10 cellular contexts compared by ENCODE assay signal in the genomic region with DNA sequence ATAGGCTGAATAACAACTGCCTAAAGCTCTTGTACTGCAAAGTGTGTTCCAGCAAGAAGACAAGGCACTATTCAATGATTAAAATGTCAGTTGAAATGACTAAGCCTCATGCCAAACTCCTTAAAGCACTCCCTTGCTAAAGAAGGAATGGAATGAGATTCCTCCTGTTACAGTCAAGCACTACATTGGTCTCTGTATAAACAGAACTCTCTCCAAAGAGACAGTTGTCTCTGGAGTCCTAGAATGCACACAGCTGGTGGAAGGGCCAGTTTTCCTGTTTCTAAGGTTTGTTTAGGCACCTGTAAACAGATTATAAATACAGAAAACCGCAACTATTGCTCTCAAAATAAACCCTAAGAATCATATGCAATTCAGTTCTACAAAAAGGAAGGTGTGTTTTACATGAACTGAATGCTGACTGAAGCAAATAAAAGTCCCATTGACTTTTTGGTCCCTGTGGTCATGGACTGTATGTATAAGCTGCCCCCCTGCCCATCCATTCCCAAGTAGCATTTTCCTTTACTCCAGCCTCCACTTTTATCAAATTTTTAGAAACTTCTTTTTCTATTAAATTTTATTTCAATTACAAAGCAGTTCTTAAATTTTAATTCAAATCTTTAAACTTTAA. TPM values are rescaled to one million over a fixed set of nuclear protein-coding genes. Genes with fewer than 3 reads are reported as not detected.
A peak's percentile ranks its signal among the peaks of the same experiment; 100 is the strongest.
DNase-seq lines count a peak whose midpoint lies in the region; ATAC-seq and TF ChIP-seq lines count a peak whose summit lies in the region.
"Had no signal": no experiment of that assay in that cellular context is flagged by ENCODE, and none has a peak within 500 bp of the region (broad histone marks: within the 10 kb centered on the region; RNA-seq: fewer than 3 reads in every experiment).

No MANE protein-coding gene starts in this region.

- no peak overlapping the region for H3K9ac ChIP-seq in SK-N-SH

- TF ChIP-seq CTCF in SK-N-SH (IDR thresholded peaks at IDR 0.05): no peak
- no peak for TF ChIP-seq CTCF in gastroesophageal sphincter (IDR thresholded peaks at IDR 0.05)

- peak overlapping the region; percentile 41 for H3K4me2 ChIP-seq in SK-N-SH

- TF ChIP-seq POLR2A in gastroesophageal sphincter (IDR thresholded peaks at IDR 0.05): no peak

- POLR2A ChIA-PET in SK-N-SH (lab: Yijun Ruan, JAX): no interaction called here

- 5% methylated on average over 1 of the region's 1 CpG for WGBS in SK-N-SH (ENCODE audit: low lambda C conversion rate)
- WGBS in gastroesophageal sphincter (ENCODE audit: low coverage in 1 of 2), 2 donors: 0 to 27% methylated on average over 1 of the region's 1 CpG

- no peak for TF ChIP-seq RAD21 in SK-N-SH (IDR thresholded peaks at IDR 0.05; ENCODE audit: low read length)

- H3K9me3 ChIP-seq in SK-N-SH: no peaks in the 10 kb centered on the region
- no peaks in the 10 kb centered on the region for H3K9me3 ChIP-seq in gastroesophageal sphincter
- H3K9me3 ChIP-seq: gastrocnemius medialis had no signal

- peaks cover 19% of the 10 kb centered on the region for H3F3A ChIP-seq in SK-N-SH (replicated peaks; ENCODE audit: insufficient read depth)

- H3K27ac ChIP-seq in SK-N-SH (ENCODE audit: low read depth in 2 of 2, low read length in 1 of 2) (peak overlapping the region in 1 of 2 experiments; percentile 60; a peak in 3 of 4 replicates), gastroesophageal sphincter (peak overlapping the region; percentile 71 to 78 (median 76))
- H3K27ac ChIP-seq: gastrocnemius medialis had no signal

- no peaks in the 10 kb centered on the region for H3K27me3 ChIP-seq in SK-N-SH (ENCODE audit: insufficient read depth)
- no peaks in the 10 kb centered on the region for H3K27me3 ChIP-seq in gastroesophageal sphincter
- H3K27me3 ChIP-seq: gastrocnemius medialis had no signal

- H3K4me3 ChIP-seq in SK-N-SH (ENCODE audit: low read depth in 2 of 2, low read length in 1 of 2): 0 out of 4 replicates have a peak overlapping the region, but pooled peaks of 1 of the 2 experiments have one; percentile 9
- H3K4me3 ChIP-seq in gastroesophageal sphincter: no peak overlapping the region
- H3K4me3 ChIP-seq: gastrocnemius medialis had no signal

- H3K36me3 ChIP-seq in SK-N-SH (replicated peaks in 1 of 2; ENCODE audit: control insufficient read depth in 1 of 2, insufficient read depth in 2 of 2, low read length in 1 of 2) (no peaks in the 10 kb centered on the region), gastroesophageal sphincter (no peaks in the 10 kb centered on the region)
- H3K36me3 ChIP-seq: gastrocnemius medialis had no signal

- TF ChIP-seq EP300 in SK-N-SH (IDR thresholded peaks at IDR 0.05; ENCODE audit: borderline replicate concordance in 1 of 2, low read depth in 1 of 2, low read length in 1 of 2) (peak in 1 of 2 experiments; percentile 73; a peak in 1 of 4 replicates), gastroesophageal sphincter (IDR thresholded peaks at IDR 0.05) (no peak)

- DNase-seq in DMS53 treated with DMSO at 0.1 percent for 48 hours (lab: John Stamatoyannopoulos, UW; ENCODE audit: unreplicated experiment) (peak; percentile 2), SK-N-SH (no peak), renal cortical epithelial cell (ENCODE audit: low read depth) (peak; percentile 98)
- DNase-seq in activated effector memory CD4-positive, alpha-beta T cell treated with anti-CD3 and anti-CD28 coated beads, Interleukin-2, amount 50 U/mL, for 16 hours: no peak
- no peak for DNase-seq in stimulated activated CD4-positive, alpha-beta T cell treated with anti-CD3 and anti-CD28 coated beads, Interleukin-4, amount 100 ng/mL, for 4 hours
- DNase-seq: gastrocnemius medialis, KG1 had no signal

- ATAC-seq in gastroesophageal sphincter (peak; percentile 91), HG03025 (IDR thresholded peaks at IDR 0.05; ENCODE audit: low FRiP score, unreplicated experiment) (no peak), HG03439 (IDR thresholded peaks at IDR 0.05; ENCODE audit: unreplicated experiment) (no peak)

- CTCF ChIA-PET in SK-N-SH (lab: Yijun Ruan, JAX): no interaction called here

- H3K4me1 ChIP-seq in SK-N-SH (ENCODE audit: control insufficient read depth in 1 of 2, insufficient read depth in 2 of 2, low read depth in 1 of 2, low read length in 1 of 2) (peaks cover 0 to 32% of the 10 kb centered on the region in 2 experiments; a peak in 1 of 4 replicates), gastroesophageal sphincter (peaks cover 5 to 47% (median 10%) of the 10 kb centered on the region in 3 donors)
- H3K4me1 ChIP-seq: gastrocnemius medialis had no signal

- H3K79me2 ChIP-seq in SK-N-SH (ENCODE audit: insufficient read depth): peaks cover 67% of the 10 kb centered on the region

- no peaks in the 10 kb centered on the region for H3K9me2 ChIP-seq in SK-N-SH

- no peak overlapping the region for H2AFZ ChIP-seq in SK-N-SH (ENCODE audit: low read depth)

- no peaks in the 10 kb centered on the region for H4K20me1 ChIP-seq in SK-N-SH (ENCODE audit: insufficient read depth)

TF ChIP-seq in SK-N-SH, 30 proteins besides CTCF, POLR2A, EP300 and RAD21:
- TF ChIP-seq NFIC (IDR thresholded peaks at IDR 0.05; ENCODE audit: borderline replicate concordance): peak; percentile 32; the same call in 1 of the 2 replicates
- peak; percentile 58; the same call in 1 of the 2 replicates for TF ChIP-seq TCF12 (IDR thresholded peaks at IDR 0.05)
- no peak; the same call in 1 of the 2 replicates for TF ChIP-seq JUND (IDR thresholded peaks at IDR 0.05)
- TF ChIP-seq RCOR1 (IDR thresholded peaks at IDR 0.05; ENCODE audit: low read length): no peak
- no peak for TF ChIP-seq SIN3A (IDR thresholded peaks at IDR 0.05; ENCODE audit: borderline replicate concordance, low read depth, low read length)
- TF ChIP-seq, protein P1, sequence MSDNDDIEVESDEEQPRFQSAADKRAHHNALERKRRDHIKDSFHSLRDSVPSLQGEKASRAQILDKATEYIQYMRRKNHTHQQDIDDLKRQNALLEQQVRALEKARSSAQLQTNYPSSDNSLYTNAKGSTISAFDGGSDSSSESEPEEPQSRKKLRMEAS (IDR thresholded peaks at IDR 0.05; ENCODE audit: low read depth): 0 out of 2 replicates have a peak, but pooled peaks have one; percentile 12
- TF ChIP-seq, protein P2, sequence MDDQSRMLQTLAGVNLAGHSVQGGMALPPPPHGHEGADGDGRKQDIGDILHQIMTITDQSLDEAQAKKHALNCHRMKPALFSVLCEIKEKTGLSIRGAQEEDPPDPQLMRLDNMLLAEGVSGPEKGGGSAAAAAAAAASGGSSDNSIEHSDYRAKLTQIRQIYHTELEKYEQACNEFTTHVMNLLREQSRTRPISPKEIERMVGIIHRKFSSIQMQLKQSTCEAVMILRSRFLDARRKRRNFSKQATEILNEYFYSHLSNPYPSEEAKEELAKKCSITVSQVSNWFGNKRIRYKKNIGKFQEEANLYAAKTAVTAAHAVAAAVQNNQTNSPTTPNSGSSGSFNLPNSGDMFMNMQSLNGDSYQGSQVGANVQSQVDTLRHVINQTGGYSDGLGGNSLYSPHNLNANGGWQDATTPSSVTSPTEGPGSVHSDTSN (IDR thresholded peaks at IDR 0.05): peak; percentile 36
- TF ChIP-seq FOXM1 (IDR thresholded peaks at IDR 0.05; ENCODE audit: low read depth): peak; percentile 30; the same call in 1 of the 2 replicates
- TF ChIP-seq, protein P3, sequence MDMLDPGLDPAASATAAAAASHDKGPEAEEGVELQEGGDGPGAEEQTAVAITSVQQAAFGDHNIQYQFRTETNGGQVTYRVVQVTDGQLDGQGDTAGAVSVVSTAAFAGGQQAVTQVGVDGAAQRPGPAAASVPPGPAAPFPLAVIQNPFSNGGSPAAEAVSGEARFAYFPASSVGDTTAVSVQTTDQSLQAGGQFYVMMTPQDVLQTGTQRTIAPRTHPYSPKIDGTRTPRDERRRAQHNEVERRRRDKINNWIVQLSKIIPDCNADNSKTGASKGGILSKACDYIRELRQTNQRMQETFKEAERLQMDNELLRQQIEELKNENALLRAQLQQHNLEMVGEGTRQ (IDR thresholded peaks at IDR 0.05; ENCODE audit: borderline replicate concordance, low read depth, low read length): no peak
- TF ChIP-seq, protein P4, sequence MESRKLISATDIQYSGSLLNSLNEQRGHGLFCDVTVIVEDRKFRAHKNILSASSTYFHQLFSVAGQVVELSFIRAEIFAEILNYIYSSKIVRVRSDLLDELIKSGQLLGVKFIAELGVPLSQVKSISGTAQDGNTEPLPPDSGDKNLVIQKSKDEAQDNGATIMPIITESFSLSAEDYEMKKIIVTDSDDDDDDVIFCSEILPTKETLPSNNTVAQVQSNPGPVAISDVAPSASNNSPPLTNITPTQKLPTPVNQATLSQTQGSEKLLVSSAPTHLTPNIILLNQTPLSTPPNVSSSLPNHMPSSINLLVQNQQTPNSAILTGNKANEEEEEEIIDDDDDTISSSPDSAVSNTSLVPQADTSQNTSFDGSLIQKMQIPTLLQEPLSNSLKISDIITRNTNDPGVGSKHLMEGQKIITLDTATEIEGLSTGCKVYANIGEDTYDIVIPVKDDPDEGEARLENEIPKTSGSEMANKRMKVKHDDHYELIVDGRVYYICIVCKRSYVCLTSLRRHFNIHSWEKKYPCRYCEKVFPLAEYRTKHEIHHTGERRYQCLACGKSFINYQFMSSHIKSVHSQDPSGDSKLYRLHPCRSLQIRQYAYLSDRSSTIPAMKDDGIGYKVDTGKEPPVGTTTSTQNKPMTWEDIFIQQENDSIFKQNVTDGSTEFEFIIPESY (IDR thresholded peaks at IDR 0.05; ENCODE audit: borderline replicate concordance, low read depth): no peak
- no peak for TF ChIP-seq NRF1 (IDR thresholded peaks at IDR 0.05; ENCODE audit: low read depth, low read length)
- TF ChIP-seq FOSL2 (IDR thresholded peaks at IDR 0.05; ENCODE audit: borderline replicate concordance, low read depth): peak; percentile 59; the same call in 1 of the 2 replicates
- TF ChIP-seq USF1 (IDR thresholded peaks at IDR 0.05; ENCODE audit: borderline replicate concordance, low read depth): no peak
- no peak for TF ChIP-seq POLR2AphosphoS5 (IDR thresholded peaks at IDR 0.05; ENCODE audit: low read depth, low read length)
- TF ChIP-seq TEAD4 (IDR thresholded peaks at IDR 0.05; ENCODE audit: borderline replicate concordance, insufficient read depth): no peak
- no peak; the same call in 1 of the 2 replicates for TF ChIP-seq MEF2A (IDR thresholded peaks at IDR 0.05; ENCODE audit: borderline replicate concordance, low read depth)

RNA-seq across cellular contexts. Expression of gene FAT1, which starts 47.0 kb away (rescaled TPM):
- 32.2 and 41.3 TPM in 2 replicates for polyA plus RNA-seq in SK-N-SH (2012; rRNA removed)
- polyA plus RNA-seq in SK-N-SH (2012; cell fraction: cytosol; rRNA removed): 24.5 and 30.8 TPM in 2 replicates
- 76.0 and 102 TPM in 2 replicates for polyA plus RNA-seq in SK-N-SH (2012; cell fraction: nucleus; rRNA removed)
- total RNA-seq in gastroesophageal sphincter (100 to 1,000 TPM in 3 of 4 donors, 10 to 100 TPM in 1; 84.4 to 279 (median 154) TPM), renal cortical epithelial cell (251 and 594 TPM in 2 replicates)

Comparison
In these comparisons a context has a peak if more than half of its experiments do, and no peak if none do; other contexts are left out.
1. DNase-seq: peak in DMS53 treated with DMSO at 0.1 percent for 48 hours (single experiment) and renal cortical epithelial cell (single experiment); none in SK-N-SH (single experiment), activated effector memory CD4-positive, alpha-beta T cell treated with anti-CD3 and anti-CD28 coated beads, Interleukin-2, amount 50 U/mL, for 16 hours (single experiment) and stimulated activated CD4-positive, alpha-beta T cell treated with anti-CD3 and anti-CD28 coated beads, Interleukin-4, amount 100 ng/mL, for 4 hours (0 of 2).